15 cellular contexts compared by ENCODE assay signal in the genomic region with DNA sequence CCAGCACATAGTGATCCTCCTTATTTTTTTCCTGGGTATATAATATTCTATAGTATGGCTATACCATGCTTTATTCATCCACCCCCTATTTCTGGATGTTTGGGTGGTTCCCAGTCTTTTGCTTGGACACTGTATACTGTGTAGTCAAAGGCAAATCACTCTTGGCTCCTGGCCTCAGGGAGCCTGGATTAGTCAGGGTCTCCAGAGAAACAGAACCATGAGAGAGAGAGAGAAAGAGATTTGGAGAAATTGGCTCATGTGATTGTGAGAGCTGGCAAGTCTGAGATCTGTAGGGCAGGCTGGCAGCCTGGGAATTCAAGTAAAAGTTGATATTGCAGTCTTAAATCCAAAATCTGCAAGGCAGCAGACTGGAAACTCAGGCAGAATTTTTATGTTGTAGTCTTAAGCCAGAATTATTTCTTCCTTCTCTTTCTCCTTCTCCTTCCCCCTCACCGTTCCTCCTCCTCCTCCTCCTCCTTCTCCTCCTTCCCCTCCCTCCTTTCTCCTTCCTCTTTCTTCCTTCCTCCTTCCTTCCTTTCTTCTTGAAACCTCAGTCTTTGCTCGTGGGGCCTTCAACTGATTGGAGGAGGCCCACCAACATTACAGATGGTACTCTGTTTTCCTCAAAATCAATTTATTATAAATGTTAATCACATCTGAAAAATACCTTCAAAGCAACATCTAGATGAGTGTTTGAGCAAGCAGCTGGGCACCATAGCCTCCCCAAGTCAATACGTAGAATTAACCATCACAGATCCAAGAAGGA.
"Had no signal": no experiment of that assay in that cellular context is flagged by ENCODE, and none has a peak within 500 bp of the region (broad histone marks: within the 10 kb centered on the region; RNA-seq: fewer than 3 reads in every experiment).

No MANE protein-coding gene starts in this region.

- H3K27ac Mint-ChIP-seq: activated CD4-positive, alpha-beta T cell treated with anti-CD3 and anti-CD28 coated beads, Interleukin-2, amount 10 ng/mL, durations not matched to agents 7 days and 5 days; activated naive CD8-positive, alpha-beta T cell treated with anti-CD3 and anti-CD28 coated beads for 36 hours; stimulated activated naive CD8-positive, alpha-beta T cell treated with anti-CD3 and anti-CD28 coated beads, Interleukin-15, Interleukin-2, amounts not matched to agents 100 ng/mL and 50 ng/mL, for 24 hours; T-helper 2 cell treated with Interferon-gamma antibody and Interleukin-4, amounts not matched to agents 5 μg/mL and 100 μg/mL, for 36 hours had no signal

- H3K27ac ChIP-seq: breast epithelium, ovary, spleen had no signal

- DNase-seq: activated CD4-positive, alpha-beta T cell treated with anti-CD3 and anti-CD28 coated beads, Interleukin-2, amount 10 ng/mL, durations not matched to agents 7 days and 5 days; activated CD8-positive, alpha-beta memory T cell treated with anti-CD3 and anti-CD28 coated beads for 24 hours; activated gamma-delta T cell treated with Interleukin-2 at 50 U/mL for 16 hours; activated naive CD8-positive, alpha-beta T cell treated with anti-CD3 and anti-CD28 coated beads for 36 hours; dorsolateral prefrontal cortex; erythroblast; glutamatergic neuron; hypothalamus; ovary had no signal

- H3K4me1 ChIP-seq: spleen had no signal

- H3K9me3 ChIP-seq: breast epithelium, ovary had no signal

- H3K27me3 ChIP-seq: breast epithelium, dorsolateral prefrontal cortex, ovary, spleen had no signal

- H3K4me1 Mint-ChIP-seq: activated CD4-positive, alpha-beta T cell treated with anti-CD3 and anti-CD28 coated beads, Interleukin-2, amount 10 ng/mL, durations not matched to agents 7 days and 5 days; activated naive CD8-positive, alpha-beta T cell treated with anti-CD3 and anti-CD28 coated beads for 36 hours had no signal

- H3K9me3 Mint-ChIP-seq: T-helper 2 cell treated with Interferon-gamma antibody and Interleukin-4, amounts not matched to agents 5 μg/mL and 100 μg/mL, for 36 hours had no signal

- H3K36me3 ChIP-seq: breast epithelium, ovary had no signal

- H3K4me3 Mint-ChIP-seq: activated CD4-positive, alpha-beta T cell treated with anti-CD3 and anti-CD28 coated beads, Interleukin-2, amount 10 ng/mL, durations not matched to agents 7 days and 5 days; activated naive CD8-positive, alpha-beta T cell treated with anti-CD3 and anti-CD28 coated beads for 36 hours; neural crest cell; stimulated activated naive CD8-positive, alpha-beta T cell treated with anti-CD3 and anti-CD28 coated beads, Interleukin-15, Interleukin-2, amounts not matched to agents 100 ng/mL and 50 ng/mL, for 24 hours; T-helper 2 cell treated with Interferon-gamma antibody and Interleukin-4, amounts not matched to agents 5 μg/mL and 100 μg/mL, for 36 hours had no signal

- ATAC-seq: sciatic nerve had no signal

- H3K4me3 ChIP-seq: breast epithelium, dorsolateral prefrontal cortex, ovary, spleen had no signal

- H3K27me3 Mint-ChIP-seq: activated CD4-positive, alpha-beta T cell treated with anti-CD3 and anti-CD28 coated beads, Interleukin-2, amount 10 ng/mL, durations not matched to agents 7 days and 5 days; stimulated activated naive CD8-positive, alpha-beta T cell treated with anti-CD3 and anti-CD28 coated beads, Interleukin-15, Interleukin-2, amounts not matched to agents 100 ng/mL and 50 ng/mL, for 24 hours had no signal
